In genomic region chr22:20079745-20080444, GRCh38 we compare ENCODE assay signal across 1 cellular context.
TF ChIP-seq lines count a peak whose summit lies in the region.

TSS of gene DGCR8 (plus strand) at chr22:20080241. CDS start at chr22:20085964, 5,723 bp downstream.

TF ChIP-seq in GM12878, 131 proteins besides CTCF, POLR2A, EP300 and RAD21 (continued from another document and continues in another):
- TF ChIP-seq CEBPZ (IDR thresholded peaks at IDR 0.05; ENCODE audit: low read depth, low read length) (peak; percentile 67; the same call in 1 of the 2 replicates), BACH1 (IDR thresholded peaks at IDR 0.05; ENCODE audit: borderline replicate concordance) (peak; percentile 24; the same call in 1 of the 2 replicates), RELB (IDR thresholded peaks at IDR 0.05; ENCODE audit: low read depth) (peak; percentile 60; the same call in 1 of the 2 replicates), ZNF687 (IDR thresholded peaks at IDR 0.05) (no peak), HDGF (IDR thresholded peaks at IDR 0.05) (no peak), SUPT20H (IDR thresholded peaks at IDR 0.05; ENCODE audit: borderline replicate concordance, control insufficient read depth, low read depth, low read length) (no peak), HDAC6 (IDR thresholded peaks at IDR 0.05; ENCODE audit: unreplicated experiment) (no peak), ZNF274 (IDR thresholded peaks at IDR 0.05; ENCODE audit: insufficient read depth, insufficient read length) (no peak), IRF3 (IDR thresholded peaks at IDR 0.05) (peak; percentile 86), FOXM1 (IDR thresholded peaks at IDR 0.05; ENCODE audit: low read depth, low read length) (no peak), BMI1 (IDR thresholded peaks at IDR 0.05; ENCODE audit: borderline replicate concordance) (no peak), SP1 (IDR thresholded peaks at IDR 0.05; ENCODE audit: low read depth, low read length) (peak; percentile 96), ESRRA (IDR thresholded peaks at IDR 0.05; ENCODE audit: low read length) (no peak), POLR2AphosphoS2 (IDR thresholded peaks at IDR 0.05; ENCODE audit: low read depth, low read length) (0 out of 2 replicates have a peak, but pooled peaks have one; percentile 31), ZBTB33 (IDR thresholded peaks at IDR 0.05) (no peak), NBN (IDR thresholded peaks at IDR 0.05) (peak; percentile 42; the same call in 1 of the 2 replicates), NR2C1 (IDR thresholded peaks at IDR 0.05) (peak; percentile 30; the same call in 1 of the 2 replicates), ZBED1 (IDR thresholded peaks at IDR 0.05; ENCODE audit: borderline replicate concordance) (no peak), PBX3 (IDR thresholded peaks at IDR 0.05; ENCODE audit: insufficient replicate concordance, low read depth, low read length) (peak; percentile 57), MYC (IDR thresholded peaks at IDR 0.05; ENCODE audit: insufficient read depth, insufficient read length, insufficient replicate concordance, low read length, severe bottlenecking) (peak; percentile 58), TAF1 (IDR thresholded peaks at IDR 0.05; ENCODE audit: borderline replicate concordance, low read depth, low read length) (peak; percentile 48; the same call in 1 of the 2 replicates), HSF1 (IDR thresholded peaks at IDR 0.05; ENCODE audit: low read depth, low read length) (no peak), EED (IDR thresholded peaks at IDR 0.05; ENCODE audit: low read depth) (peak; percentile 91), IKZF1 (conservative IDR thresholded peaks at IDR 0.05) (peak; percentile 99), BHLHE40 (IDR thresholded peaks at IDR 0.05; ENCODE audit: borderline replicate concordance in 1 of 2, low read depth in 2 of 2, low read length in 1 of 2) (peak in 1 of 2 experiments; percentile 56; a peak in 2 of 4 replicates), ZNF622 (IDR thresholded peaks at IDR 0.05) (no peak), GATAD2B (conservative IDR thresholded peaks at IDR 0.05; ENCODE audit: low read depth) (peak; percentile 92), CBFB (IDR thresholded peaks at IDR 0.05; ENCODE audit: low read depth) (no peak), ZBTB4 (CRISPR knock-in tag; IDR thresholded peaks at IDR 0.05) (no peak), FOS (IDR thresholded peaks at IDR 0.05; ENCODE audit: borderline replicate concordance, extremely low read depth, insufficient read length) (peak; percentile 79), RUNX3 (IDR thresholded peaks at IDR 0.05; ENCODE audit: low read length) (peak; percentile 38; the same call in 1 of the 2 replicates), E4F1 (IDR thresholded peaks at IDR 0.05; ENCODE audit: borderline replicate concordance, partially characterized antibody) (no peak), NR2F1 (conservative IDR thresholded peaks at IDR 0.05) (peak; percentile 76; the same call in 1 of the 2 replicates), HCFC1 (IDR thresholded peaks at IDR 0.05; ENCODE audit: low read length) (peak; percentile 9; the same call in 1 of the 2 replicates)
